Comparison of ENCODE assay signal across 24 cellular contexts in genomic region chr7:94360926-94361325, GRCh38.
"Had no signal": no experiment of that assay in that cellular context is flagged by ENCODE, and none has a peak within 500 bp of the region (broad histone marks: within the 10 kb centered on the region; RNA-seq: fewer than 3 reads in every experiment).

No MANE protein-coding gene starts in this region.

- H3K27ac ChIP-seq: neural progenitor cell, ovary, parathyroid adenoma, psoas muscle, right lobe of liver, sigmoid colon, stomach, thoracic aorta, thyroid gland, tibial nerve, upper lobe of left lung, vagina had no signal

- H3K4me3 ChIP-seq: neural progenitor cell, ovary, psoas muscle, right lobe of liver, sigmoid colon, stomach, thoracic aorta, thyroid gland, tibial nerve, upper lobe of left lung, vagina had no signal

- H3K79me2 ChIP-seq: parathyroid adenoma had no signal

- H3K4me2 ChIP-seq: neural progenitor cell had no signal

- H2AFZ ChIP-seq: neural progenitor cell, parathyroid adenoma had no signal

- ATAC-seq: psoas muscle; right cardiac atrium; right lobe of liver; stimulated activated effector memory CD8-positive, alpha-beta T cell treated with anti-CD3 and anti-CD28 coated beads, Interleukin-12 subunit alpha, Interleukin-12 subunit beta, amount 100 ng/mL, for 72 hours; stimulated activated naive B cell treated with anti-CD40 and anti-IgM and Interleukin-4, amounts not matched to agents 10 μg/mL and 1 μg/mL and 100 μg/mL, for 72 hours had no signal

- H3K36me3 ChIP-seq: neural progenitor cell, ovary, right lobe of liver, sigmoid colon, stomach, thoracic aorta, thyroid gland, tibial nerve, upper lobe of left lung, vagina had no signal

- H3K27me3 ChIP-seq: neural progenitor cell, ovary, right lobe of liver, sigmoid colon, stomach, thyroid gland, tibial nerve, upper lobe of left lung, vagina had no signal

- H3K9ac ChIP-seq: neural progenitor cell, parathyroid adenoma had no signal

- H3K4me1 ChIP-seq: neural progenitor cell, parathyroid adenoma, psoas muscle, right lobe of liver, stomach, thyroid gland, tibial nerve, upper lobe of left lung, vagina had no signal

- H3K9me3 ChIP-seq: ovary, psoas muscle, right lobe of liver, sigmoid colon, stomach, thoracic aorta, thyroid gland, tibial nerve, upper lobe of left lung, vagina had no signal

- DNase-seq: occipital lobe; ovary; posterior cingulate gyrus; psoas muscle; right lobe of liver; sigmoid colon; small intestine; stimulated activated CD4-positive, alpha-beta T cell treated with anti-CD3 and anti-CD28 coated beads, Interleukin-15, amount 100 ng/mL, for 24 hours; stimulated activated CD4-positive, alpha-beta T cell treated with anti-CD3 and anti-CD28 coated beads, Interleukin-2, amount 100 ng/mL, for 24 hours; stimulated activated CD4-positive, alpha-beta T cell treated with anti-CD3 and anti-CD28 coated beads, Interleukin-2, amount 100 ng/mL, for 48 hours; stimulated activated CD4-positive, alpha-beta T cell treated with anti-CD3 and anti-CD28 coated beads, Interleukin-4, amount 100 ng/mL, for 24 hours; stimulated activated naive B cell treated with anti-CD40 and anti-IgM and Interleukin-4, amounts not matched to agents 10 μg/mL and 1 μg/mL and 100 μg/mL, for 72 hours; stimulated activated naive CD4-positive, alpha-beta T cell treated with Interleukin-2 at 50 U/mL for 16 hours; stomach; thyroid gland; trophoblast cell; upper lobe of left lung had no signal
